ENCODE assay signal across 1 cellular context in genomic region chr9:125160750-125161149, GRCh38.
TF ChIP-seq lines count a peak whose summit lies in the region.

No MANE protein-coding gene starts in this region.

TF ChIP-seq in IMR-90, 13 proteins besides CTCF, POLR2A, EP300 and RAD21:
- no peak for TF ChIP-seq ELK1 (IDR thresholded peaks at IDR 0.05; ENCODE audit: borderline replicate concordance, low read depth, low read length)
- no peak for TF ChIP-seq FOS (IDR thresholded peaks at IDR 0.05; ENCODE audit: low read depth, low read length)
- TF ChIP-seq CHD1 (IDR thresholded peaks at IDR 0.05; ENCODE audit: low read depth, low read length): no peak
- TF ChIP-seq NFE2L2 (IDR thresholded peaks at IDR 0.05; ENCODE audit: low read depth, low read length): no peak
- no peak for TF ChIP-seq MXI1 (IDR thresholded peaks at IDR 0.05; ENCODE audit: borderline replicate concordance, low read depth, low read length)
- TF ChIP-seq SMC3 (IDR thresholded peaks at IDR 0.05; ENCODE audit: low read depth, low read length): no peak
- TF ChIP-seq RCOR1 (IDR thresholded peaks at IDR 0.05; ENCODE audit: insufficient replicate concordance, low read length): no peak
- no peak for TF ChIP-seq RFX5 (IDR thresholded peaks at IDR 0.05; ENCODE audit: low read depth, low read length)
- no peak for TF ChIP-seq MAFK (IDR thresholded peaks at IDR 0.05; ENCODE audit: low read depth, low read length)
- no peak for TF ChIP-seq MAZ (IDR thresholded peaks at IDR 0.05; ENCODE audit: borderline replicate concordance, low read depth, low read length)
- TF ChIP-seq, protein P1, sequence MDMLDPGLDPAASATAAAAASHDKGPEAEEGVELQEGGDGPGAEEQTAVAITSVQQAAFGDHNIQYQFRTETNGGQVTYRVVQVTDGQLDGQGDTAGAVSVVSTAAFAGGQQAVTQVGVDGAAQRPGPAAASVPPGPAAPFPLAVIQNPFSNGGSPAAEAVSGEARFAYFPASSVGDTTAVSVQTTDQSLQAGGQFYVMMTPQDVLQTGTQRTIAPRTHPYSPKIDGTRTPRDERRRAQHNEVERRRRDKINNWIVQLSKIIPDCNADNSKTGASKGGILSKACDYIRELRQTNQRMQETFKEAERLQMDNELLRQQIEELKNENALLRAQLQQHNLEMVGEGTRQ (IDR thresholded peaks at IDR 0.05; ENCODE audit: low read depth, low read length): no peak
- TF ChIP-seq BHLHE40 (IDR thresholded peaks at IDR 0.05; ENCODE audit: low read depth, low read length): no peak
- no peak for TF ChIP-seq CEBPB (IDR thresholded peaks at IDR 0.05; ENCODE audit: low read depth, low read length)
